22 cellular contexts compared by ENCODE assay signal in the genomic region with DNA sequence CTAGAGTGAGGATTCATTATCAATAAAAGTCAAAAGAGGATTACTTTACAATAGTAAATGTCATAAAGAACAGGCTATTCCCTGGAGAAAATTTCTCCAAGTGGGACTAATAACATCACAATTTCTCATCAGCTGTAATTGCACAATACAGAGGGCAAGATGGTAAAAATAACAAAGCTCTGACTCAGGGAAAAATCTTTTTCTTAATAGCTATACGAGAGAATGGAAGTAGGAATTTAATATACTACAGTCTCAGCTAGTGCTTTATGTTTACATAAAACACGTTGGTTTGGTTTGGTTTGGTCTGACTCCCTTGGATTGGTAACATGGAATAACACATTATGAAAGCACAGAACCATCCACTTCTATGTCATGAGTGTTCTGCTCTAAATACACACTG.
DNase-seq lines count a peak whose midpoint lies in the region; ATAC-seq, FAIRE-seq and TF ChIP-seq lines count a peak whose summit lies in the region.
"Had no signal": no experiment of that assay in that cellular context is flagged by ENCODE, and none has a peak within 500 bp of the region (broad histone marks: within the 10 kb centered on the region; RNA-seq: fewer than 3 reads in every experiment).

No MANE protein-coding gene starts in this region.

- H3K4me2 ChIP-seq in astrocyte (ENCODE audit: low read length) = no peak overlapping the region

- H3K79me2 ChIP-seq in astrocyte (ENCODE audit: insufficient read depth, low read length) = no peaks in the 10 kb centered on the region

- H3K27ac ChIP-seq in breast epithelium = no peak overlapping the region
- no peak overlapping the region for H3K27ac ChIP-seq in astrocyte (ENCODE audit: low read depth, low read length)
- H3K27ac ChIP-seq: transverse colon had no signal

- POLR2A ChIA-PET in MCF 10A (lab: Yijun Ruan, JAX) = interaction anchor here (1.0 kb wide), 1 partner anchor 29 kb away, joined by 4 read pairs; no protein-coding TSS in a partner anchor

- H3K9me3 Mint-ChIP-seq in MCF 10A (ENCODE audit: unreplicated experiment) (no peaks in the 10 kb centered on the region), astrocyte (ENCODE audit: unreplicated experiment) (no peaks in the 10 kb centered on the region)
- H3K9me3 Mint-ChIP-seq in T-helper 2 cell treated with Interferon-gamma antibody and Interleukin-4, amounts not matched to agents 5 μg/mL and 100 μg/mL, for 36 hours = no peaks in the 10 kb centered on the region
- H3K9me3 Mint-ChIP-seq: endodermal cell, IgD-negative memory B cell had no signal

- TF ChIP-seq CTCF in MCF 10A (IDR thresholded peaks at IDR 0.05; ENCODE audit: unreplicated experiment) = no peak
- TF ChIP-seq CTCF in breast epithelium (IDR thresholded peaks at IDR 0.05) = no peak
- no peak for TF ChIP-seq CTCF in astrocyte (IDR thresholded peaks at IDR 0.05; ENCODE audit: insufficient read depth, low read depth, low read length)
- no peak for TF ChIP-seq CTCF in foreskin fibroblast (IDR thresholded peaks at IDR 0.05; ENCODE audit: low read depth, low read length)

- H3K4me3 Mint-ChIP-seq in MCF 10A (ENCODE audit: unreplicated experiment) = no peak overlapping the region
- no peak overlapping the region for H3K4me3 Mint-ChIP-seq in astrocyte (ENCODE audit: unreplicated experiment)
- H3K4me3 Mint-ChIP-seq in T-helper 2 cell treated with Interferon-gamma antibody and Interleukin-4, amounts not matched to agents 5 μg/mL and 100 μg/mL, for 36 hours = no peak overlapping the region
- H3K4me3 Mint-ChIP-seq: endodermal cell; IgD-negative memory B cell; stimulated activated effector memory CD8-positive, alpha-beta T cell treated with anti-CD3 and anti-CD28 coated beads, Interleukin-12 subunit alpha, Interleukin-12 subunit beta, amount 100 ng/mL, for 72 hours had no signal

- H3K9me3 ChIP-seq in breast epithelium (no peaks in the 10 kb centered on the region), astrocyte (ENCODE audit: insufficient read depth, low read depth, low read length) (no peaks in the 10 kb centered on the region)
- H3K9me3 ChIP-seq: Caco-2, transverse colon had no signal

- BruUV-seq in MCF 10A (replicated peaks; lab: Mats Ljungman, UMichigan) = no TSS peak

- H3K36me3 ChIP-seq in breast epithelium (no peaks in the 10 kb centered on the region), astrocyte (ENCODE audit: insufficient read depth, low read length) (no peaks in the 10 kb centered on the region)
- H3K36me3 ChIP-seq: transverse colon had no signal

- no peaks in the 10 kb centered on the region for H4K20me1 ChIP-seq in astrocyte (ENCODE audit: insufficient read depth, low read length)

- H3K4me1 ChIP-seq in breast epithelium (no peaks in the 10 kb centered on the region), astrocyte (ENCODE audit: insufficient read depth, low read length) (no peaks in the 10 kb centered on the region)

- CTCF ChIA-PET in MCF 10A (lab: Yijun Ruan, JAX) = interaction anchor here (0.7 kb wide), 1 partner anchor 933 kb away, joined by 3 read pairs; no protein-coding TSS in a partner anchor

- H3K27ac Mint-ChIP-seq in MCF 10A (ENCODE audit: low read depth, unreplicated experiment) (peak overlapping the region; percentile 75), astrocyte (ENCODE audit: unreplicated experiment) (no peak overlapping the region)
- no peak overlapping the region for H3K27ac Mint-ChIP-seq in T-helper 2 cell treated with Interferon-gamma antibody and Interleukin-4, amounts not matched to agents 5 μg/mL and 100 μg/mL, for 36 hours
- H3K27ac Mint-ChIP-seq: endodermal cell; IgD-negative memory B cell; stimulated activated effector memory CD8-positive, alpha-beta T cell treated with anti-CD3 and anti-CD28 coated beads, Interleukin-12 subunit alpha, Interleukin-12 subunit beta, amount 100 ng/mL, for 72 hours had no signal

- peak; percentile 54 for DNase-seq in MCF 10A (ENCODE audit: unreplicated experiment)
- DNase-seq in breast epithelium (ENCODE audit: low spot score in 2 of 2) = no peak
- DNase-seq in astrocyte (ENCODE audit: low read depth) = peak; percentile 67
- peak; percentile 7 to 41 for DNase-seq in foreskin fibroblast
- no peak for DNase-seq in T-helper 2 cell treated with Interferon-gamma antibody and Interleukin-4, amounts not matched to agents 5 μg/mL and 100 μg/mL, for 36 hours (ENCODE audit: low spot score)
- no peak for DNase-seq in NCI-H1092 (lab: John Stamatoyannopoulos, UW)
- DNase-seq in erythroblast (lab: John Stamatoyannopoulos, UW) = no peak
- DNase-seq: activated CD4-positive, alpha-beta T cell treated with anti-CD3 and anti-CD28 coated beads for 4 hours; activated naive CD4-positive, alpha-beta T cell treated with anti-CD3 and anti-CD28 coated beads, Interleukin-2, amount 50 U/mL, for 16 hours; Caco-2; central memory CD4-positive, alpha-beta T cell; endodermal cell; left cardiac atrium; NCI-H1092 treated with DMSO at 0.1 percent for 48 hours; SIG-M5; small intestine; T1000; transverse colon had no signal

- H3K27me3 ChIP-seq in breast epithelium (no peaks in the 10 kb centered on the region), astrocyte (ENCODE audit: insufficient read depth, low read length) (no peaks in the 10 kb centered on the region)
- H3K27me3 ChIP-seq: transverse colon had no signal

- intact Hi-C loops in MCF 10A (cut with micrococcal nuclease) (no loop called here), breast epithelium (cut with DNase I; ENCODE audit: low total_unique reads) (no loop called here)

- H3K4me3 ChIP-seq in breast epithelium (no peak overlapping the region), astrocyte (ENCODE audit: insufficient read depth, low read depth, low read length) (no peak overlapping the region), foreskin fibroblast (ENCODE audit: low read depth in 1 of 2, low read length in 2 of 2) (no peak overlapping the region)
- H3K4me3 ChIP-seq: transverse colon had no signal

- no peak for TF ChIP-seq POLR2A in breast epithelium (IDR thresholded peaks at IDR 0.05)
- TF ChIP-seq POLR2A in erythroblast (IDR thresholded peaks at IDR 0.05; ENCODE audit: low read length) = no peak

- peaks cover 14% of the 10 kb centered on the region for H3K4me1 Mint-ChIP-seq in MCF 10A (ENCODE audit: insufficient read depth, unreplicated experiment)
- peaks cover 13% of the 10 kb centered on the region for H3K4me1 Mint-ChIP-seq in astrocyte (ENCODE audit: low read depth, unreplicated experiment)
- H3K4me1 Mint-ChIP-seq in T-helper 2 cell treated with Interferon-gamma antibody and Interleukin-4, amounts not matched to agents 5 μg/mL and 100 μg/mL, for 36 hours (ENCODE audit: low read depth) = no peaks in the 10 kb centered on the region
- H3K4me1 Mint-ChIP-seq: endodermal cell; IgD-negative memory B cell; stimulated activated effector memory CD8-positive, alpha-beta T cell treated with anti-CD3 and anti-CD28 coated beads, Interleukin-12 subunit alpha, Interleukin-12 subunit beta, amount 100 ng/mL, for 72 hours had no signal

- no peak for FAIRE-seq in astrocyte (lab: Jason Lieb, UNC)
- FAIRE-seq: small intestine had no signal

- ATAC-seq in GM21360 (IDR thresholded peaks at IDR 0.05; ENCODE audit: unreplicated experiment) = no peak
- ATAC-seq: HCT116; left cardiac atrium; stimulated activated effector memory CD8-positive, alpha-beta T cell treated with anti-CD3 and anti-CD28 coated beads, Interleukin-12 subunit alpha, Interleukin-12 subunit beta, amount 100 ng/mL, for 72 hours had no signal

- no peak overlapping the region for H3K9ac ChIP-seq in astrocyte (ENCODE audit: low read length)

- H3K36me3 Mint-ChIP-seq in MCF 10A (ENCODE audit: insufficient read depth, unreplicated experiment) (no peaks in the 10 kb centered on the region), astrocyte (ENCODE audit: low read depth, unreplicated experiment) (no peaks in the 10 kb centered on the region)
- no peaks in the 10 kb centered on the region for H3K36me3 Mint-ChIP-seq in T-helper 2 cell treated with Interferon-gamma antibody and Interleukin-4, amounts not matched to agents 5 μg/mL and 100 μg/mL, for 36 hours (ENCODE audit: low read depth)
- H3K36me3 Mint-ChIP-seq: IgD-negative memory B cell; stimulated activated effector memory CD8-positive, alpha-beta T cell treated with anti-CD3 and anti-CD28 coated beads, Interleukin-12 subunit alpha, Interleukin-12 subunit beta, amount 100 ng/mL, for 72 hours had no signal

- H2AFZ ChIP-seq in astrocyte (ENCODE audit: low read depth, low read length) = no peak overlapping the region

- H3K27me3 Mint-ChIP-seq in MCF 10A (ENCODE audit: insufficient read depth, unreplicated experiment) (no peaks in the 10 kb centered on the region), astrocyte (ENCODE audit: low read depth, unreplicated experiment) (no peaks in the 10 kb centered on the region)
- H3K27me3 Mint-ChIP-seq in T-helper 2 cell treated with Interferon-gamma antibody and Interleukin-4, amounts not matched to agents 5 μg/mL and 100 μg/mL, for 36 hours (ENCODE audit: low read depth) = no peaks in the 10 kb centered on the region
- H3K27me3 Mint-ChIP-seq: IgD-negative memory B cell had no signal

Comparison
In these comparisons a context has a peak if more than half of its experiments do, and no peak if none do; other contexts are left out.
1. DNase-seq: peak in MCF 10A (single experiment), astrocyte (single experiment) and foreskin fibroblast (2 of 2); none in breast epithelium (0 of 2), T-helper 2 cell treated with Interferon-gamma antibody and Interleukin-4, amounts not matched to agents 5 μg/mL and 100 μg/mL, for 36 hours (single experiment), NCI-H1092 (single experiment) and erythroblast (0 of 2).